8 cellular contexts compared by ENCODE assay signal in genomic region chr1:144532156-144532607, GRCh38.
DNase-seq lines count a peak whose midpoint lies in the region; ATAC-seq and TF ChIP-seq lines count a peak whose summit lies in the region.
"Not testable (repeated sequence)": the region's sequence is repeated elsewhere in the genome, so short reads cannot be mapped to it uniquely, and the experiment has no call there.

No MANE protein-coding gene starts in this region.

- H3K27ac Mint-ChIP-seq in Calu3 (ENCODE audit: unreplicated experiment), result not testable (repeated sequence)
- H3K27ac Mint-ChIP-seq in T-helper 2 cell treated with Interferon-gamma antibody and Interleukin-4, amounts not matched to agents 5 μg/mL and 100 μg/mL, for 36 hours, result peak overlapping the region; percentile 64
- peak overlapping the region; percentile 79 for H3K27ac Mint-ChIP-seq in activated naive CD4-positive, alpha-beta T cell treated with anti-CD3 and anti-CD28 coated beads, Interleukin-2, amount 50 U/mL, for 24 hours

- not testable (repeated sequence) for H3K79me2 ChIP-seq in osteoblast (ENCODE audit: insufficient read depth, low read length)

- not testable (repeated sequence) for H3K4me1 Mint-ChIP-seq in Calu3 (ENCODE audit: low read depth, unreplicated experiment)
- H3K4me1 Mint-ChIP-seq in T-helper 2 cell treated with Interferon-gamma antibody and Interleukin-4, amounts not matched to agents 5 μg/mL and 100 μg/mL, for 36 hours (ENCODE audit: low read depth), result peaks cover 21% of the 10 kb centered on the region
- H3K4me1 Mint-ChIP-seq in activated naive CD4-positive, alpha-beta T cell treated with anti-CD3 and anti-CD28 coated beads, Interleukin-2, amount 50 U/mL, for 24 hours, result peaks cover 26% of the 10 kb centered on the region

- not testable (repeated sequence) for H3K9me3 ChIP-seq in colonic mucosa; right cardiac atrium (ENCODE audit: control insufficient read depth, low read length); osteoblast (ENCODE audit: low read depth, low read length); tibial nerve

- CTCF ChIA-PET in Calu3 (lab: Charles Lee), result not testable (repeated sequence)

- BruUV-seq in Calu3 (replicated peaks; lab: Mats Ljungman, UMichigan), result not testable (repeated sequence)

- H2AFZ ChIP-seq in osteoblast (ENCODE audit: low read length), result not testable (repeated sequence)

- H3K4me1 ChIP-seq in colonic mucosa; right cardiac atrium (ENCODE audit: control insufficient read depth, insufficient read depth, low read length); osteoblast (ENCODE audit: insufficient read depth, low read length); tibial nerve: not testable (repeated sequence)

- H3K27me3 ChIP-seq in colonic mucosa; right cardiac atrium (ENCODE audit: control insufficient read depth, insufficient read depth); osteoblast (ENCODE audit: insufficient read depth, low read length); tibial nerve: not testable (repeated sequence)

- WGBS in right cardiac atrium, result 26% methylated on average over 9 of the region's 9 CpGs
- 37 to 48% methylated on average over 7 to 8 of the region's 9 CpGs for WGBS in tibial nerve, 2 donors

- H3K9ac ChIP-seq in colonic mucosa (ENCODE audit: low read depth in 2 of 2, low read length in 2 of 2), result not testable (repeated sequence)

- H3K4me2 ChIP-seq in osteoblast (ENCODE audit: insufficient read depth, low read length), result not testable (repeated sequence)

- H3K27ac ChIP-seq in colonic mucosa; right cardiac atrium (ENCODE audit: low read length); osteoblast (ENCODE audit: low read depth, low read length); tibial nerve: not testable (repeated sequence)

- TF ChIP-seq CTCF in Calu3 (IDR thresholded peaks at IDR 0.05; ENCODE audit: unreplicated experiment) (peak; percentile 46), colonic mucosa (IDR thresholded peaks at IDR 0.05) (peak; percentile 18), osteoblast (IDR thresholded peaks at IDR 0.05; ENCODE audit: extremely low read depth, low read depth, low read length) (peak; percentile 27), tibial nerve (IDR thresholded peaks at IDR 0.05) (peak; percentile 22 to 46 (median 37))

- H3K4me3 Mint-ChIP-seq in Calu3 (ENCODE audit: low read depth, unreplicated experiment), result not testable (repeated sequence)
- peak overlapping the region; percentile 48 for H3K4me3 Mint-ChIP-seq in T-helper 2 cell treated with Interferon-gamma antibody and Interleukin-4, amounts not matched to agents 5 μg/mL and 100 μg/mL, for 36 hours
- H3K4me3 Mint-ChIP-seq in activated naive CD4-positive, alpha-beta T cell treated with anti-CD3 and anti-CD28 coated beads, Interleukin-2, amount 50 U/mL, for 24 hours, result peak overlapping the region; percentile 51

- not testable (repeated sequence) for TF ChIP-seq EP300 in tibial nerve (IDR thresholded peaks at IDR 0.05)

- H3K36me3 ChIP-seq in colonic mucosa; osteoblast (ENCODE audit: insufficient read depth, low read length); tibial nerve: not testable (repeated sequence)

- ATAC-seq in HG03354 (IDR thresholded peaks at IDR 0.05; ENCODE audit: poor library complexity, severe bottlenecking, unreplicated experiment), result peak; percentile 46
- ATAC-seq in right cardiac atrium, result peak; percentile 35 to 43

- not testable (repeated sequence) for TF ChIP-seq POLR2A in tibial nerve (IDR thresholded peaks at IDR 0.05)

- not testable (repeated sequence) for H3K9me3 Mint-ChIP-seq in Calu3 (ENCODE audit: low read depth, unreplicated experiment); T-helper 2 cell treated with Interferon-gamma antibody and Interleukin-4, amounts not matched to agents 5 μg/mL and 100 μg/mL, for 36 hours; activated naive CD4-positive, alpha-beta T cell treated with anti-CD3 and anti-CD28 coated beads, Interleukin-2, amount 50 U/mL, for 24 hours

- intact Hi-C loops in Calu3 (cut with micrococcal nuclease; ENCODE audit: unreplicated experiment); colonic mucosa (cut with DNase I); right cardiac atrium (cut with DNase I): not testable (repeated sequence)

- H3K27me3 Mint-ChIP-seq in Calu3 (ENCODE audit: unreplicated experiment), result peaks cover 29% of the 10 kb centered on the region
- H3K27me3 Mint-ChIP-seq in T-helper 2 cell treated with Interferon-gamma antibody and Interleukin-4, amounts not matched to agents 5 μg/mL and 100 μg/mL, for 36 hours (ENCODE audit: low read depth); activated naive CD4-positive, alpha-beta T cell treated with anti-CD3 and anti-CD28 coated beads, Interleukin-2, amount 50 U/mL, for 24 hours: not testable (repeated sequence)

- H3K36me3 Mint-ChIP-seq in Calu3 (ENCODE audit: insufficient read depth, unreplicated experiment); T-helper 2 cell treated with Interferon-gamma antibody and Interleukin-4, amounts not matched to agents 5 μg/mL and 100 μg/mL, for 36 hours (ENCODE audit: low read depth); activated naive CD4-positive, alpha-beta T cell treated with anti-CD3 and anti-CD28 coated beads, Interleukin-2, amount 50 U/mL, for 24 hours: not testable (repeated sequence)

- not testable (repeated sequence) for H4K20me1 ChIP-seq in osteoblast (ENCODE audit: insufficient read depth, low read length)

- not testable (repeated sequence) for DNase-seq in Calu3; colonic mucosa; right cardiac atrium; osteoblast (ENCODE audit: insufficient read length, low spot score, missing footprints); tibial nerve (ENCODE audit: low spot score in 2 of 2)
- peak; percentile 25 for DNase-seq in T-helper 2 cell treated with Interferon-gamma antibody and Interleukin-4, amounts not matched to agents 5 μg/mL and 100 μg/mL, for 36 hours (ENCODE audit: low spot score)

- H3K4me3 ChIP-seq in colonic mucosa; right cardiac atrium (ENCODE audit: low read length); osteoblast (ENCODE audit: insufficient read depth, low read length); tibial nerve: not testable (repeated sequence)
